11 cellular contexts compared by ENCODE assay signal in genomic region chr1:89721351-89721750, GRCh38.
A peak's percentile ranks its signal among the peaks of the same experiment; 100 is the strongest.
DNase-seq lines count a peak whose midpoint lies in the region; ATAC-seq and TF ChIP-seq lines count a peak whose summit lies in the region.
"Had no signal": no experiment of that assay in that cellular context is flagged by ENCODE, and none has a peak within 500 bp of the region (broad histone marks: within the 10 kb centered on the region; RNA-seq: fewer than 3 reads in every experiment).

No MANE protein-coding gene starts in this region.

- peaks cover 12% of the 10 kb centered on the region for H3K36me3 Mint-ChIP-seq in effector memory CD8-positive, alpha-beta T cell (ENCODE audit: insufficient read depth)

- H3K4me3 Mint-ChIP-seq in effector memory CD8-positive, alpha-beta T cell, result peak overlapping the region; percentile 60 to 64

- H3K27ac ChIP-seq in RWPE2 (ENCODE audit: poor library complexity, severe bottlenecking) (peak overlapping the region; percentile 61), upper lobe of right lung (no peak overlapping the region)
- H3K27ac ChIP-seq: gastroesophageal sphincter had no signal

- intact Hi-C loops in upper lobe of right lung (cut with DNase I), result no loop called here

- H3K4me1 Mint-ChIP-seq in effector memory CD8-positive, alpha-beta T cell (ENCODE audit: low read depth in 2 of 2), result peaks cover 55 to 70% of the 10 kb centered on the region in 2 donors

- H3K27me3 Mint-ChIP-seq in effector memory CD8-positive, alpha-beta T cell, result no peaks in the 10 kb centered on the region

- H3K9me3 Mint-ChIP-seq in effector memory CD8-positive, alpha-beta T cell, result no peaks in the 10 kb centered on the region

- peak overlapping the region; percentile 89 to 90 for H3K27ac Mint-ChIP-seq in effector memory CD8-positive, alpha-beta T cell

- no peaks in the 10 kb centered on the region for H3K27me3 ChIP-seq in RWPE2 (ENCODE audit: insufficient read depth, poor library complexity, severe bottlenecking)
- no peaks in the 10 kb centered on the region for H3K27me3 ChIP-seq in upper lobe of right lung
- H3K27me3 ChIP-seq: gastroesophageal sphincter had no signal

- H3K4me1 ChIP-seq in RWPE2 (ENCODE audit: insufficient read depth, poor library complexity, severe bottlenecking), result peaks cover 35% of the 10 kb centered on the region
- peaks cover 30% of the 10 kb centered on the region for H3K4me1 ChIP-seq in upper lobe of right lung

- DNase-seq in stimulated activated CD4-positive, alpha-beta T cell treated with anti-CD3 and anti-CD28 coated beads, Interleukin-2, amount 100 ng/mL, for 4 hours (ENCODE audit: low read depth), result peak; percentile 48
- DNase-seq in stimulated activated CD4-positive, alpha-beta T cell treated with anti-CD3 and anti-CD28 coated beads, Interleukin-12 subunit alpha, Interleukin-12 subunit beta, amount 100 ng/mL, for 4 hours, result no peak
- no peak for DNase-seq in RWPE2 (ENCODE audit: low spot score)
- DNase-seq in effector memory CD8-positive, alpha-beta T cell, result peak; percentile 17 to 24 (median 18)
- DNase-seq in upper lobe of right lung, result no peak
- no peak for DNase-seq in NCI-H510A (lab: John Stamatoyannopoulos, UW)
- DNase-seq in effector CD8-positive, alpha-beta T cell (lab: John Stamatoyannopoulos, UW), result no peak
- no peak for DNase-seq in hypothalamus (lab: John Stamatoyannopoulos, UW)
- DNase-seq: NCI-H1105 treated with DMSO at 0.1 percent for 48 hours, substantia nigra had no signal

- peak; percentile 58; the same call in 2 of the 3 replicates for ATAC-seq in RWPE2 (ENCODE audit: low read depth)
- peak; percentile 87 for ATAC-seq in effector memory CD8-positive, alpha-beta T cell (replicated peaks)
- peak; percentile 38 for ATAC-seq in upper lobe of right lung
- ATAC-seq: gastroesophageal sphincter had no signal

- H3K4me3 ChIP-seq in RWPE2 (ENCODE audit: severe bottlenecking) (no peak overlapping the region), upper lobe of right lung (no peak overlapping the region)
- H3K4me3 ChIP-seq: gastroesophageal sphincter had no signal

- TF ChIP-seq CTCF in RWPE2 (IDR thresholded peaks at IDR 0.05; ENCODE audit: poor library complexity, severe bottlenecking) (no peak), upper lobe of right lung (IDR thresholded peaks at IDR 0.05) (no peak)

- H3K36me3 ChIP-seq in RWPE2 (ENCODE audit: low read depth), result peaks cover 3% of the 10 kb centered on the region; the same call in 1 of the 2 replicates
- no peaks in the 10 kb centered on the region for H3K36me3 ChIP-seq in upper lobe of right lung
- H3K36me3 ChIP-seq: gastroesophageal sphincter had no signal

- no peaks in the 10 kb centered on the region for H3K9me3 ChIP-seq in RWPE2 (ENCODE audit: severe bottlenecking)
- no peaks in the 10 kb centered on the region for H3K9me3 ChIP-seq in upper lobe of right lung
- H3K9me3 ChIP-seq: gastroesophageal sphincter had no signal

Comparison
In these comparisons a context has a peak if more than half of its experiments do, and no peak if none do; other contexts are left out.
1. DNase-seq: peak in stimulated activated CD4-positive, alpha-beta T cell treated with anti-CD3 and anti-CD28 coated beads, Interleukin-2, amount 100 ng/mL, for 4 hours (single experiment) and effector memory CD8-positive, alpha-beta T cell (3 of 3); none in stimulated activated CD4-positive, alpha-beta T cell treated with anti-CD3 and anti-CD28 coated beads, Interleukin-12 subunit alpha, Interleukin-12 subunit beta, amount 100 ng/mL, for 4 hours (single experiment), RWPE2 (single experiment), upper lobe of right lung (single experiment), NCI-H510A (single experiment), effector CD8-positive, alpha-beta T cell (single experiment) and hypothalamus (0 of 51).
2. Peak in every context shown above with its lines, with median percentiles within 50 percentile points of each other: ATAC-seq.